Comparison of ENCODE assay signal across 1 cellular context in genomic region chr1:37922767-37923550, GRCh38.
TF ChIP-seq lines count a peak whose summit lies in the region.

No MANE protein-coding gene starts in this region.

TF ChIP-seq in K562, 482 proteins besides CTCF, POLR2A, EP300 and RAD21 (continued from another document and continues in another):
- TF ChIP-seq ZMIZ1 (IDR thresholded peaks at IDR 0.05; ENCODE audit: low read depth in 2 of 2, low read length in 2 of 2) (0 out of 4 replicates have a peak, but pooled peaks of 1 of the 2 experiments have one; percentile 41), CREBBP (IDR thresholded peaks at IDR 0.05; ENCODE audit: low read depth, low read length) (no peak), NFE2 (IDR thresholded peaks at IDR 0.05; ENCODE audit: low read depth) (peak; percentile 91), SMAD2 (IDR thresholded peaks at IDR 0.05; ENCODE audit: low read depth, low read length) (no peak), NR2C1 (IDR thresholded peaks at IDR 0.05) (no peak; the same call in 1 of the 2 replicates), NR2C1 (tag; IDR thresholded peaks at IDR 0.05) (0 out of 2 replicates have a peak, but pooled peaks have one; percentile 9), ZNF197 (CRISPR knock-in tag; IDR thresholded peaks at IDR 0.05; ENCODE audit: low read depth) (peak; percentile 44; the same call in 1 of the 2 replicates), ZFX (CRISPR knock-in tag; IDR thresholded peaks at IDR 0.05) (peak; percentile 30; the same call in 1 of the 2 replicates), ESRRB (CRISPR knock-in tag; IDR thresholded peaks at IDR 0.05; ENCODE audit: borderline replicate concordance) (no peak), SMARCA4 (IDR thresholded peaks at IDR 0.05) (peak; percentile 96), TRIM28 (IDR thresholded peaks at IDR 0.05) (peak; percentile 85), ZNF263 (CRISPR knock-in tag; IDR thresholded peaks at IDR 0.05; ENCODE audit: borderline replicate concordance) (no peak), HLTF (IDR thresholded peaks at IDR 0.05) (no peak), PHF8 (IDR thresholded peaks at IDR 0.05; ENCODE audit: borderline replicate concordance, low read length) (no peak), ELF1 (tag; IDR thresholded peaks at IDR 0.05) (peak; percentile 90), E2F1 (CRISPR knock-in tag; IDR thresholded peaks at IDR 0.05) (no peak), HSF4 (CRISPR knock-in tag; IDR thresholded peaks at IDR 0.05; ENCODE audit: borderline replicate concordance) (no peak), ZNF23 (CRISPR knock-in tag; IDR thresholded peaks at IDR 0.05) (no peak), SETDB1 (IDR thresholded peaks at IDR 0.05; ENCODE audit: low read length) (no peak), BRD9 (IDR thresholded peaks at IDR 0.05; ENCODE audit: low read depth, partially characterized antibody) (peak; percentile 33), LCOR (CRISPR knock-in tag; IDR thresholded peaks at IDR 0.05) (peak; percentile 69; the same call in 1 of the 2 replicates), FOXK2 (conservative IDR thresholded peaks at IDR 0.05 in 1 of 2, IDR thresholded peaks at IDR 0.05 in 1 of 2; ENCODE audit: low read depth in 2 of 2) (peak; percentile 74 to 81; a peak in 3 of 4 replicates), NBN (IDR thresholded peaks at IDR 0.05; ENCODE audit: low read depth) (peak; percentile 67; the same call in 1 of the 2 replicates), ATF3 (IDR thresholded peaks at IDR 0.05) (no peak), ATF3 (CRISPR knock-in tag; conservative IDR thresholded peaks at IDR 0.05) (no peak), SMAD1 (IDR thresholded peaks at IDR 0.05; ENCODE audit: low read depth, low read length, partially characterized antibody) (peak; percentile 30), HOMEZ (CRISPR knock-in tag; IDR thresholded peaks at IDR 0.05) (no peak), KAT7 (CRISPR knock-in tag; IDR thresholded peaks at IDR 0.05; ENCODE audit: borderline replicate concordance) (no peak), OTX1 (CRISPR knock-in tag; IDR thresholded peaks at IDR 0.05) (0 out of 2 replicates have a peak, but pooled peaks have one; percentile 49), PYGO2 (tag; IDR thresholded peaks at IDR 0.05) (no peak), ZNF76 (CRISPR knock-in tag; IDR thresholded peaks at IDR 0.05; ENCODE audit: borderline replicate concordance) (no peak), KLF13 (tag; IDR thresholded peaks at IDR 0.05; ENCODE audit: borderline replicate concordance, low read depth) (no peak), DLX4 (CRISPR knock-in tag; IDR thresholded peaks at IDR 0.05) (no peak), ZNF696 (CRISPR knock-in tag; conservative IDR thresholded peaks at IDR 0.05) (no peak), ELF4 (CRISPR knock-in tag; IDR thresholded peaks at IDR 0.05) (peak; percentile 94), HNRNPLL (IDR thresholded peaks at IDR 0.05; ENCODE audit: low read depth, low read length, poor library complexity, severe bottlenecking) (no peak), XRCC5 (IDR thresholded peaks at IDR 0.05; ENCODE audit: low read depth, low read length) (peak; percentile 56; the same call in 1 of the 2 replicates), ZNF354B (CRISPR knock-in tag; IDR thresholded peaks at IDR 0.05) (no peak), POLR2B (IDR thresholded peaks at IDR 0.05; ENCODE audit: low read depth, partially characterized antibody) (no peak), NCOA4 (IDR thresholded peaks at IDR 0.05; ENCODE audit: partially characterized antibody) (no peak), MAFF (IDR thresholded peaks at IDR 0.05; ENCODE audit: low read length) (peak; percentile 67; the same call in 1 of the 2 replicates), SRSF1 (IDR thresholded peaks at IDR 0.05; ENCODE audit: low read depth, low read length) (no peak), MYNN (IDR thresholded peaks at IDR 0.05) (peak; percentile 82), MYNN (CRISPR knock-in tag; IDR thresholded peaks at IDR 0.05) (no peak), NFIC (IDR thresholded peaks at IDR 0.05) (peak; percentile 73), USF2 (CRISPR knock-in tag; IDR thresholded peaks at IDR 0.05) (no peak), CEBPB (tag; IDR thresholded peaks at IDR 0.05) (no peak), DNMT1 (IDR thresholded peaks at IDR 0.05) (no peak; the same call in 1 of the 2 replicates), SMC3 (conservative IDR thresholded peaks at IDR 0.05; ENCODE audit: insufficient read depth, low read depth, low read length) (no peak)
- TF ChIP-seq, protein P1, sequence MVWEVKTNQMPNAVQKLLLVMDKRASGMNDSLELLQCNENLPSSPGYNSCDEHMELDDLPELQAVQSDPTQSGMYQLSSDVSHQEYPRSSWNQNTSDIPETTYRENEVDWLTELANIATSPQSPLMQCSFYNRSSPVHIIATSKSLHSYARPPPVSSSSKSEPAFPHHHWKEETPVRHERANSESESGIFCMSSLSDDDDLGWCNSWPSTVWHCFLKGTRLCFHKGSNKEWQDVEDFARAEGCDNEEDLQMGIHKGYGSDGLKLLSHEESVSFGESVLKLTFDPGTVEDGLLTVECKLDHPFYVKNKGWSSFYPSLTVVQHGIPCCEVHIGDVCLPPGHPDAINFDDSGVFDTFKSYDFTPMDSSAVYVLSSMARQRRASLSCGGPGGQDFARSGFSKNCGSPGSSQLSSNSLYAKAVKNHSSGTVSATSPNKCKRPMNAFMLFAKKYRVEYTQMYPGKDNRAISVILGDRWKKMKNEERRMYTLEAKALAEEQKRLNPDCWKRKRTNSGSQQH (CRISPR knock-in tag; IDR thresholded peaks at IDR 0.05): no peak
- TF ChIP-seq, protein P2, sequence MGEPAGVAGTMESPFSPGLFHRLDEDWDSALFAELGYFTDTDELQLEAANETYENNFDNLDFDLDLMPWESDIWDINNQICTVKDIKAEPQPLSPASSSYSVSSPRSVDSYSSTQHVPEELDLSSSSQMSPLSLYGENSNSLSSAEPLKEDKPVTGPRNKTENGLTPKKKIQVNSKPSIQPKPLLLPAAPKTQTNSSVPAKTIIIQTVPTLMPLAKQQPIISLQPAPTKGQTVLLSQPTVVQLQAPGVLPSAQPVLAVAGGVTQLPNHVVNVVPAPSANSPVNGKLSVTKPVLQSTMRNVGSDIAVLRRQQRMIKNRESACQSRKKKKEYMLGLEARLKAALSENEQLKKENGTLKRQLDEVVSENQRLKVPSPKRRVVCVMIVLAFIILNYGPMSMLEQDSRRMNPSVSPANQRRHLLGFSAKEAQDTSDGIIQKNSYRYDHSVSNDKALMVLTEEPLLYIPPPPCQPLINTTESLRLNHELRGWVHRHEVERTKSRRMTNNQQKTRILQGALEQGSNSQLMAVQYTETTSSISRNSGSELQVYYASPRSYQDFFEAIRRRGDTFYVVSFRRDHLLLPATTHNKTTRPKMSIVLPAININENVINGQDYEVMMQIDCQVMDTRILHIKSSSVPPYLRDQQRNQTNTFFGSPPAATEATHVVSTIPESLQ (CRISPR knock-in tag; IDR thresholded peaks at IDR 0.05): no peak
- TF ChIP-seq, protein P3, sequence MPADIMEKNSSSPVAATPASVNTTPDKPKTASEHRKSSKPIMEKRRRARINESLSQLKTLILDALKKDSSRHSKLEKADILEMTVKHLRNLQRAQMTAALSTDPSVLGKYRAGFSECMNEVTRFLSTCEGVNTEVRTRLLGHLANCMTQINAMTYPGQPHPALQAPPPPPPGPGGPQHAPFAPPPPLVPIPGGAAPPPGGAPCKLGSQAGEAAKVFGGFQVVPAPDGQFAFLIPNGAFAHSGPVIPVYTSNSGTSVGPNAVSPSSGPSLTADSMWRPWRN (IDR thresholded peaks at IDR 0.05; ENCODE audit: low read depth): 0 out of 2 replicates have a peak, but pooled peaks have one; percentile 36
- TF ChIP-seq, protein P4, sequence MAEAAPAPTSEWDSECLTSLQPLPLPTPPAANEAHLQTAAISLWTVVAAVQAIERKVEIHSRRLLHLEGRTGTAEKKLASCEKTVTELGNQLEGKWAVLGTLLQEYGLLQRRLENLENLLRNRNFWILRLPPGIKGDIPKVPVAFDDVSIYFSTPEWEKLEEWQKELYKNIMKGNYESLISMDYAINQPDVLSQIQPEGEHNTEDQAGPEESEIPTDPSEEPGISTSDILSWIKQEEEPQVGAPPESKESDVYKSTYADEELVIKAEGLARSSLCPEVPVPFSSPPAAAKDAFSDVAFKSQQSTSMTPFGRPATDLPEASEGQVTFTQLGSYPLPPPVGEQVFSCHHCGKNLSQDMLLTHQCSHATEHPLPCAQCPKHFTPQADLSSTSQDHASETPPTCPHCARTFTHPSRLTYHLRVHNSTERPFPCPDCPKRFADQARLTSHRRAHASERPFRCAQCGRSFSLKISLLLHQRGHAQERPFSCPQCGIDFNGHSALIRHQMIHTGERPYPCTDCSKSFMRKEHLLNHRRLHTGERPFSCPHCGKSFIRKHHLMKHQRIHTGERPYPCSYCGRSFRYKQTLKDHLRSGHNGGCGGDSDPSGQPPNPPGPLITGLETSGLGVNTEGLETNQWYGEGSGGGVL (CRISPR knock-in tag; IDR thresholded peaks at IDR 0.05): no peak
- TF ChIP-seq, protein P5, sequence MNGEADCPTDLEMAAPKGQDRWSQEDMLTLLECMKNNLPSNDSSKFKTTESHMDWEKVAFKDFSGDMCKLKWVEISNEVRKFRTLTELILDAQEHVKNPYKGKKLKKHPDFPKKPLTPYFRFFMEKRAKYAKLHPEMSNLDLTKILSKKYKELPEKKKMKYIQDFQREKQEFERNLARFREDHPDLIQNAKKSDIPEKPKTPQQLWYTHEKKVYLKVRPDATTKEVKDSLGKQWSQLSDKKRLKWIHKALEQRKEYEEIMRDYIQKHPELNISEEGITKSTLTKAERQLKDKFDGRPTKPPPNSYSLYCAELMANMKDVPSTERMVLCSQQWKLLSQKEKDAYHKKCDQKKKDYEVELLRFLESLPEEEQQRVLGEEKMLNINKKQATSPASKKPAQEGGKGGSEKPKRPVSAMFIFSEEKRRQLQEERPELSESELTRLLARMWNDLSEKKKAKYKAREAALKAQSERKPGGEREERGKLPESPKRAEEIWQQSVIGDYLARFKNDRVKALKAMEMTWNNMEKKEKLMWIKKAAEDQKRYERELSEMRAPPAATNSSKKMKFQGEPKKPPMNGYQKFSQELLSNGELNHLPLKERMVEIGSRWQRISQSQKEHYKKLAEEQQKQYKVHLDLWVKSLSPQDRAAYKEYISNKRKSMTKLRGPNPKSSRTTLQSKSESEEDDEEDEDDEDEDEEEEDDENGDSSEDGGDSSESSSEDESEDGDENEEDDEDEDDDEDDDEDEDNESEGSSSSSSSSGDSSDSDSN (IDR thresholded peaks at IDR 0.05; ENCODE audit: borderline replicate concordance in 1 of 2, low read depth in 2 of 2, low read length in 2 of 2): peak in 1 of 2 experiments; percentile 74; a peak in 1 of 4 replicates
